20 cellular contexts compared by ENCODE assay signal in the genomic region with DNA sequence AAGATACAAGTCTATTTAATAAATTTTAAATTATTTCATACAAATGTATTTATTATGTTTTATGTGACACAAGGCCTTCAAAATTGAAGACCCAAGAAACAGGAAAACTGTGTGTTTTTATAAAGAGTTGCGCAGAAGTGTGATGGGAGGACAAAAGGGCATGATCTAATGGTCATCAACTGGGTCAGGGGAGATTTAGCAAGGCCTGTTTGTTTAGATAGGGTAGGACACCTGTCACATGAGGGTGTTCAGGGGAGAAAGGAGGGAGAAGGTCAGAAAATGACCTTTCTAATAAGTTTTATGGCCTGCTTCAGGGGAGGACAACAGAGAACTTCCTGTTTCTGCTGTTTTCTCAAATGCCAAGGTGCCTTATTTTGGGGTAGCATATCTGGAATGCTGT.
A peak's percentile ranks its signal among the peaks of the same experiment; 100 is the strongest.
DNase-seq lines count a peak whose midpoint lies in the region; ATAC-seq, FAIRE-seq and TF ChIP-seq lines count a peak whose summit lies in the region.
"Had no signal": no experiment of that assay in that cellular context is flagged by ENCODE, and none has a peak within 500 bp of the region (broad histone marks: within the 10 kb centered on the region; RNA-seq: fewer than 3 reads in every experiment).

No MANE protein-coding gene starts in this region.

- H3K9me3 Mint-ChIP-seq in progenitor cell of endocrine pancreas (ENCODE audit: low read depth) = peaks cover 11% of the 10 kb centered on the region
- H3K9me3 Mint-ChIP-seq: CD8-positive, alpha-beta T cell; GM23338 had no signal

- H3K27me3 Mint-ChIP-seq in progenitor cell of endocrine pancreas = no peaks in the 10 kb centered on the region

- H3K4me1 Mint-ChIP-seq in progenitor cell of endocrine pancreas (ENCODE audit: low read depth) = peaks cover 12% of the 10 kb centered on the region
- H3K4me1 Mint-ChIP-seq: CD14-positive monocyte had no signal

- no peak overlapping the region for H3K27ac ChIP-seq in H1 (ENCODE audit: low read depth, low read length)
- H3K27ac ChIP-seq in liver (ENCODE audit: low read depth in 1 of 2, low read length in 2 of 2) = no peak overlapping the region
- no peak overlapping the region for H3K27ac ChIP-seq in SJCRH30
- H3K27ac ChIP-seq: BLaER1, HL-60 had no signal

- H2AFZ ChIP-seq in H1 (ENCODE audit: low read length) = no peak overlapping the region
- H2AFZ ChIP-seq: GM23338 had no signal

- H3K9me3 ChIP-seq in H1 (ENCODE audit: insufficient read depth in 2 of 2, low read depth in 1 of 2, low read length in 1 of 2) = no peaks in the 10 kb centered on the region
- no peaks in the 10 kb centered on the region for H3K9me3 ChIP-seq in liver (ENCODE audit: control insufficient read depth in 4 of 4, low read length in 3 of 4)
- no peaks in the 10 kb centered on the region for H3K9me3 ChIP-seq in SJCRH30 (replicated peaks)
- H3K9me3 ChIP-seq: BLaER1 had no signal

- 89% methylated on average over 1 of the region's 1 CpG; no CpG with 5 or more reads in 1 of the 2 experiments for WGBS in H1 (ENCODE audit: extremely low coverage in 1 of 2, insufficient coverage in 1 of 2, insufficient read length in 1 of 2, insufficient replicate concordance in 2 of 2, low coverage in 1 of 2, low lambda C conversion rate in 2 of 2, missing lambda C conversion rate in 1 of 2), 2 experiments
- WGBS in liver = 75% methylated on average over 1 of the region's 1 CpG

- H3K9ac ChIP-seq in H1 (replicated peaks in 1 of 4; ENCODE audit: extremely low read depth in 1 of 4, low read depth in 3 of 4, low read length in 3 of 4) (no peak overlapping the region), liver (ENCODE audit: low read depth in 1 of 2, low read length in 2 of 2) (no peak overlapping the region)
- H3K9ac ChIP-seq: BLaER1 had no signal

- H3K4me3 ChIP-seq in H1 (ENCODE audit: extremely low read depth in 1 of 4, insufficient read depth in 2 of 4, low read depth in 3 of 4, low read length in 4 of 4) (no peak overlapping the region), liver (ENCODE audit: low read depth in 1 of 3, low read length in 3 of 3) (no peak overlapping the region), SJCRH30 (no peak overlapping the region)
- H3K4me3 ChIP-seq: BLaER1, GM23338 had no signal

- no peaks in the 10 kb centered on the region for H3K79me2 ChIP-seq in H1 (ENCODE audit: control insufficient read depth in 1 of 2, insufficient read depth in 2 of 2, low read length in 2 of 2)

- TF ChIP-seq POLR2A in H1 (IDR thresholded peaks at IDR 0.05; ENCODE audit: control extremely low read depth in 1 of 2, low read depth in 2 of 2, low read length in 2 of 2) = no peak

- TF ChIP-seq EP300 in H1 (IDR thresholded peaks at IDR 0.05; ENCODE audit: borderline replicate concordance in 1 of 2, low read depth in 2 of 2, low read length in 2 of 2) = no peak

- H3K4me3 Mint-ChIP-seq in progenitor cell of endocrine pancreas (ENCODE audit: low read depth) = no peak overlapping the region
- H3K4me3 Mint-ChIP-seq: CD14-positive monocyte; CD8-positive, alpha-beta T cell; GM23338; HFFc6 had no signal

- no peak overlapping the region for H2AK5ac ChIP-seq in H1 (ENCODE audit: low read depth, low read length)

- no peak for ATAC-seq in left ventricle myocardium superior
- ATAC-seq: CD8-positive, alpha-beta T cell; GM23338; HCT116 had no signal

- no peak overlapping the region for H4K5ac ChIP-seq in H1 (ENCODE audit: insufficient read length, low read depth, low read length)

- H3K4ac ChIP-seq in H1 (replicated peaks; ENCODE audit: insufficient read length, low read depth, low read length) = peak overlapping the region; percentile 7

- intact Hi-C loops in left ventricle myocardium superior (cut with micrococcal nuclease) = no loop called here

- H3K79me1 ChIP-seq in H1 (ENCODE audit: low read depth, low read length) = no peaks in the 10 kb centered on the region

- H3K18ac ChIP-seq in H1 (ENCODE audit: extremely low read depth, low read length) = no peak overlapping the region

- POLR2A ChIA-PET in H1 (lab: Charles Lee; ENCODE audit: partially characterized antibody) = no interaction called here

- no peak overlapping the region for H3K14ac ChIP-seq in H1 (ENCODE audit: insufficient read length)

- H3K4me2 ChIP-seq in H1 (ENCODE audit: insufficient read depth in 1 of 2, low read depth in 2 of 2, low read length in 2 of 2) = no peak overlapping the region
- H3K4me2 ChIP-seq: BLaER1, GM23338 had no signal

- H3K36me3 ChIP-seq in H1 (ENCODE audit: control insufficient read depth in 2 of 4, insufficient read depth in 4 of 4, low read length in 3 of 4) (no peaks in the 10 kb centered on the region), liver (ENCODE audit: control insufficient read depth in 4 of 4, insufficient read depth in 3 of 4, low read depth in 1 of 4, low read length in 3 of 4) (no peaks in the 10 kb centered on the region), SJCRH30 (no peaks in the 10 kb centered on the region)
- H3K36me3 ChIP-seq: BLaER1 had no signal

- no peak overlapping the region for H2BK12ac ChIP-seq in H1 (ENCODE audit: low read depth, low read length)

- H3K27me3 ChIP-seq in H1 (replicated peaks in 1 of 4; ENCODE audit: control insufficient read depth in 3 of 4, extremely low read depth in 1 of 4, insufficient read depth in 3 of 4, low read length in 3 of 4) (no peaks in the 10 kb centered on the region), liver (ENCODE audit: control insufficient read depth in 4 of 4, insufficient read depth in 4 of 4, low read length in 3 of 4) (no peaks in the 10 kb centered on the region), SJCRH30 (no peaks in the 10 kb centered on the region)
- H3K27me3 ChIP-seq: BLaER1 had no signal

- H3K23me2 ChIP-seq in H1 (ENCODE audit: low read depth, low read length) = no peaks in the 10 kb centered on the region

- H4K91ac ChIP-seq in H1 (replicated peaks; ENCODE audit: insufficient read length, low read length) = no peak overlapping the region

- FAIRE-seq in H1 (lab: Jason Lieb, UNC) = no peak
- FAIRE-seq: G401.6, GM12891, GM19239 had no signal

- TF ChIP-seq RAD21 in H1 (IDR thresholded peaks at IDR 0.05 in 1 of 2, conservative IDR thresholded peaks at IDR 0.05 in 1 of 2; ENCODE audit: low read depth in 2 of 2, low read length in 2 of 2) (no peak), liver (IDR thresholded peaks at IDR 0.05) (peak in 1 of 2 donors; percentile 58)

- no peak overlapping the region for H2BK15ac ChIP-seq in H1 (ENCODE audit: low read length)

- no peaks in the 10 kb centered on the region for H4K20me1 ChIP-seq in H1 (replicated peaks in 1 of 2; ENCODE audit: control insufficient read depth in 1 of 2, insufficient read depth in 2 of 2, low read length in 2 of 2)
- H4K20me1 ChIP-seq: BLaER1 had no signal

- peaks cover 21% of the 10 kb centered on the region for H3K36me3 Mint-ChIP-seq in progenitor cell of endocrine pancreas (ENCODE audit: insufficient read depth)
- H3K36me3 Mint-ChIP-seq: CD14-positive monocyte; CD8-positive, alpha-beta T cell had no signal

- peak; percentile 43 for DNase-seq in HuH-7 (ENCODE audit: low spot score)
- no peak for DNase-seq in H1 (ENCODE audit: low read depth in 1 of 2, low spot score in 2 of 2)
- no peak for DNase-seq in progenitor cell of endocrine pancreas (ENCODE audit: low spot score, unreplicated experiment)
- no peak for DNase-seq in SJCRH30
- DNase-seq in left ventricle myocardium superior = no peak
- DNase-seq in ureter (ENCODE audit: low spot score) = no peak
- DNase-seq: 8988T; Calu3; CD8-positive, alpha-beta T cell; H7; HFFc6 had no signal

- peak overlapping the region; percentile 33 for H3K27ac Mint-ChIP-seq in progenitor cell of endocrine pancreas
- H3K27ac Mint-ChIP-seq: CD14-positive monocyte; CD8-positive, alpha-beta T cell; GM23338; HFFc6 had no signal

- TF ChIP-seq CTCF in H1 (IDR thresholded peaks at IDR 0.05; ENCODE audit: control extremely low read depth in 1 of 3, insufficient read depth in 1 of 3, low read depth in 1 of 3, low read length in 3 of 3) (no peak), liver (IDR thresholded peaks at IDR 0.05; ENCODE audit: low read depth, low read length, missing input control) (no peak), progenitor cell of endocrine pancreas (IDR thresholded peaks at IDR 0.05; ENCODE audit: unreplicated experiment) (no peak)

- H3K23ac ChIP-seq in H1 (ENCODE audit: insufficient read length) = no peak overlapping the region

- CTCF ChIA-PET in H1 (lab: Charles Lee; ENCODE audit: partially characterized antibody) = no interaction called here

- no peak overlapping the region for H2BK5ac ChIP-seq in H1 (ENCODE audit: low read depth, low read length)

- no peak overlapping the region for H2BK120ac ChIP-seq in H1 (replicated peaks; ENCODE audit: low read depth, low read length)

- no peak overlapping the region for H2BK20ac ChIP-seq in H1 (ENCODE audit: low read length)

- H4K8ac ChIP-seq in H1 (ENCODE audit: extremely low read depth, insufficient read depth, low read length) = no peak overlapping the region

- H3K4me1 ChIP-seq in H1 (replicated peaks in 1 of 4; ENCODE audit: control insufficient read depth in 3 of 4, insufficient read depth in 4 of 4, low read length in 3 of 4) (peaks cover 0 to 4% (median 0%) of the 10 kb centered on the region in 4 experiments; a peak in 2 of 7 replicates), liver (ENCODE audit: control insufficient read depth in 4 of 4, insufficient read depth in 4 of 4, low read length in 3 of 4) (peaks cover 0 to 6% (median under 1%) of the 10 kb centered on the region in 4 donors), SJCRH30 (peaks cover 8% of the 10 kb centered on the region; the same call in 1 of the 2 replicates)
- H3K4me1 ChIP-seq: BLaER1 had no signal

- H3K56ac ChIP-seq in H1 (replicated peaks; ENCODE audit: insufficient read length, low read depth, low read length) = no peak overlapping the region

TF ChIP-seq in H1, 55 proteins besides CTCF, POLR2A, EP300 and RAD21 (continues in another document):
- TF ChIP-seq JUND (IDR thresholded peaks at IDR 0.05; ENCODE audit: low read length) (no peak), SP1 (IDR thresholded peaks at IDR 0.05; ENCODE audit: low read depth, low read length) (no peak)

TF ChIP-seq in liver, 16 proteins besides CTCF, POLR2A, EP300 and RAD21:
- TF ChIP-seq HNF4A (conservative IDR thresholded peaks at IDR 0.05) = peak; percentile 17 to 80
- no peak for TF ChIP-seq JUND (IDR thresholded peaks at IDR 0.05)
- peak; percentile 29 for TF ChIP-seq HNF4G (IDR thresholded peaks at IDR 0.05)
- TF ChIP-seq, protein P1, sequence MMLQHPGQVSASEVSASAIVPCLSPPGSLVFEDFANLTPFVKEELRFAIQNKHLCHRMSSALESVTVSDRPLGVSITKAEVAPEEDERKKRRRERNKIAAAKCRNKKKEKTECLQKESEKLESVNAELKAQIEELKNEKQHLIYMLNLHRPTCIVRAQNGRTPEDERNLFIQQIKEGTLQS (IDR thresholded peaks at IDR 0.05) = peak; percentile 35
- peak; percentile 69 to 99 for TF ChIP-seq RXRA (IDR thresholded peaks at IDR 0.05)
- TF ChIP-seq, protein P2, sequence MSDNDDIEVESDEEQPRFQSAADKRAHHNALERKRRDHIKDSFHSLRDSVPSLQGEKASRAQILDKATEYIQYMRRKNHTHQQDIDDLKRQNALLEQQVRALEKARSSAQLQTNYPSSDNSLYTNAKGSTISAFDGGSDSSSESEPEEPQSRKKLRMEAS (IDR thresholded peaks at IDR 0.05) = no peak
- peak; percentile 73 for TF ChIP-seq SP1 (IDR thresholded peaks at IDR 0.05)
- TF ChIP-seq FOXA2 (IDR thresholded peaks at IDR 0.05) = no peak
- peak; percentile 77 for TF ChIP-seq NR2F2 (IDR thresholded peaks at IDR 0.05)
